Comparison of ENCODE assay signal across 34 cellular contexts in genomic region chr2:149413487-149413886, GRCh38.
"Had no signal": no experiment of that assay in that cellular context is flagged by ENCODE, and none has a peak within 500 bp of the region (broad histone marks: within the 10 kb centered on the region; RNA-seq: fewer than 3 reads in every experiment).

No MANE protein-coding gene starts in this region.

- H3K9me3 ChIP-seq: MG63 had no signal

- H3K4me2 ChIP-seq: KMS-11 had no signal

- H3K4me3 ChIP-seq: MG63 had no signal

- H3K9ac ChIP-seq: KMS-11 had no signal

- DNase-seq: Karpas-422, Kasumi-1, MG63, MM.1S, MV-4-11, NCI-H1048, NCI-H1092, NCI-H1092 treated with DMSO at 0.1 percent for 48 hours, NCI-H1105, NCI-H1105 treated with DMSO at 0.1 percent for 48 hours, NCI-H1417, NCI-H1417 treated with DMSO at 0.1 percent for 48 hours, NCI-H1436, NCI-H1436 treated with DMSO at 0.1 percent for 48 hours, NCI-H146, NCI-H1694, NCI-H1694 treated with DMSO at 0.1 percent for 48 hours, NCI-H187, NCI-H187 treated with DMSO at 0.1 percent for 48 hours, NCI-H1930, NCI-H2029, NCI-H2029 treated with DMSO at 0.1 percent for 48 hours, NCI-H2081, NCI-H2081 treated with DMSO at 0.1 percent for 48 hours, NCI-H2107, NCI-H2171, NCI-H2171 treated with DMSO at 0.1 percent for 48 hours, NCI-H2227 treated with DMSO at 0.1 percent for 48 hours, NCI-H226, NCI-H345, NCI-H446, NCI-H446 treated with DMSO at 0.1 percent for 48 hours, NCI-H510A had no signal

- H3K27ac ChIP-seq: KMS-11 had no signal

- H3K36me3 ChIP-seq: MG63 had no signal

- H3K27me3 ChIP-seq: MG63 had no signal
